8 cellular contexts compared by ENCODE assay signal in genomic region chr18:2656237-2657042, GRCh38. TPM values are rescaled to one million over a fixed set of nuclear protein-coding genes. Genes with fewer than 3 reads are reported as not detected.
DNase-seq lines count a peak whose midpoint lies in the region; ATAC-seq and TF ChIP-seq lines count a peak whose summit lies in the region.

No MANE protein-coding gene starts in this region.

- H3K4me2 ChIP-seq in PC-9 (peak overlapping the region; percentile 97), neuronal stem cell (ENCODE audit: insufficient read depth, low read length, poor library complexity, severe bottlenecking) (peak overlapping the region; percentile 96)

- H2BK120ac ChIP-seq in neuronal stem cell (ENCODE audit: low read depth, low read length): no peak overlapping the region

- TF ChIP-seq POLR2A in uterus (IDR thresholded peaks at IDR 0.05): no peak

- peak overlapping the region; percentile 53 for H3K4ac ChIP-seq in neuronal stem cell (ENCODE audit: low read length)

- H3K27me3 ChIP-seq in PC-9 (ENCODE audit: insufficient read depth, low read depth) (no peaks in the 10 kb centered on the region), neuronal stem cell (ENCODE audit: control insufficient read depth in 3 of 3, insufficient read depth in 3 of 3, low read depth in 1 of 3, low read length in 3 of 3) (peaks cover 0 to 12% (median 0%) of the 10 kb centered on the region in 3 experiments), uterus (no peaks in the 10 kb centered on the region)

- H4K91ac ChIP-seq in neuronal stem cell (ENCODE audit: low read depth, low read length, poor library complexity): no peak overlapping the region

- no peak overlapping the region for H2BK15ac ChIP-seq in neuronal stem cell (ENCODE audit: low read length)

- no peaks in the 10 kb centered on the region for H3K9me2 ChIP-seq in PC-9 (ENCODE audit: insufficient read depth)

- H3K36me3 ChIP-seq in PC-9 (ENCODE audit: low read depth) (no peaks in the 10 kb centered on the region), neuronal stem cell (replicated peaks in 1 of 2; ENCODE audit: control insufficient read depth in 2 of 2, insufficient read depth in 2 of 2, low read length in 2 of 2) (peaks cover 0 to 30% of the 10 kb centered on the region in 2 donors), uterus (no peaks in the 10 kb centered on the region)

- peaks cover 38% of the 10 kb centered on the region for H4K20me1 ChIP-seq in PC-9 (ENCODE audit: insufficient read depth)

- intact Hi-C loops in PC-9 (cut with micrococcal nuclease; ENCODE audit: unreplicated experiment) (no loop called here), uterus (cut with DNase I; ENCODE audit: low total_unique reads) (loop anchor here (5.0 to 10.0 kb wide), 2 partner anchors 84 to 248 kb away; partner anchors contain the start of genes METTL4 and NDC80)

- peak overlapping the region; percentile 74 for H3K4me3 ChIP-seq in PC-9
- H3K4me3 ChIP-seq in neuronal stem cell (ENCODE audit: low read length in 2 of 2): peak overlapping the region; percentile 59 to 99
- peak overlapping the region; percentile 93 to 99 for H3K4me3 ChIP-seq in uterus

- no peak for TF ChIP-seq CTCF in PC-9 (conservative IDR thresholded peaks at IDR 0.05)
- no peak for TF ChIP-seq CTCF in uterus (IDR thresholded peaks at IDR 0.05)

- peaks cover 11% of the 10 kb centered on the region for H3K79me1 ChIP-seq in neuronal stem cell (ENCODE audit: low read depth, low read length)

- peak; percentile 54 to 58 for DNase-seq in NOMO-1 (lab: John Stamatoyannopoulos, UW; ENCODE audit: unreplicated experiment in 2 of 2)
- DNase-seq in NOMO-1 treated with dmso at 0.1 percent for 144 hours (lab: John Stamatoyannopoulos, UW; ENCODE audit: unreplicated experiment): no peak
- peak in 1 of 2 experiments; percentile 35 for DNase-seq in PC-9
- peak in 3 of 4 experiments; percentile 24 to 31 (median 29) for DNase-seq in activated naive CD4-positive, alpha-beta T cell (lab: John Stamatoyannopoulos, UW)
- DNase-seq in foreskin melanocyte: peak; percentile 34
- no peak for DNase-seq in neuronal stem cell (ENCODE audit: low spot score)
- peak; percentile 40 to 47 for DNase-seq in uterus

- CTCF ChIA-PET in PC-9 (lab: Charles Lee): no interaction called here

- H3K23ac ChIP-seq in neuronal stem cell (ENCODE audit: low read depth, low read length, poor library complexity): peak overlapping the region; percentile 65

- H2BK5ac ChIP-seq in neuronal stem cell (ENCODE audit: low read length): peak overlapping the region; percentile 94

- ATAC-seq in HG03039 (IDR thresholded peaks at IDR 0.05; ENCODE audit: unreplicated experiment): peak; percentile 14

- H3K4me1 ChIP-seq in PC-9 (replicated peaks; ENCODE audit: insufficient read depth): peaks cover 50% of the 10 kb centered on the region
- peaks cover 2% of the 10 kb centered on the region in 2 donors for H3K4me1 ChIP-seq in neuronal stem cell (ENCODE audit: control insufficient read depth in 2 of 2, insufficient read depth in 1 of 2, low read depth in 1 of 2, low read length in 2 of 2)
- H3K4me1 ChIP-seq in uterus: peaks cover 0 to 6% of the 10 kb centered on the region in 2 donors

- H2AFZ ChIP-seq in PC-9 (peak overlapping the region; percentile 91), neuronal stem cell (ENCODE audit: low read length) (peak overlapping the region; percentile 97)

- H3K9me3 ChIP-seq in PC-9 (ENCODE audit: insufficient read depth, low read depth) (no peaks in the 10 kb centered on the region), neuronal stem cell (replicated peaks in 1 of 2; ENCODE audit: control insufficient read depth in 2 of 2, insufficient read depth in 1 of 2, low read depth in 1 of 2, low read length in 2 of 2) (peaks cover 0 to 14% of the 10 kb centered on the region in 2 donors), uterus (no peaks in the 10 kb centered on the region)

- H2BK12ac ChIP-seq in neuronal stem cell (ENCODE audit: low read length): peak overlapping the region; percentile 10

- H4K8ac ChIP-seq in neuronal stem cell (ENCODE audit: low read depth, low read length): no peak overlapping the region

- no peak overlapping the region for H2AK5ac ChIP-seq in neuronal stem cell (ENCODE audit: low read depth, low read length)

- POLR2A ChIA-PET in PC-9 (lab: Charles Lee; ENCODE audit: unreplicated experiment): interaction anchor here (0.6 to 0.7 kb wide), 7 partner anchors 9 to 1986 kb away, joined by 3 to 9 read pairs (median 3); no protein-coding TSS in a partner anchor

- 0 out of 2 replicates have a peak, but pooled peaks cover 11% of the 10 kb centered on the region for H3F3A ChIP-seq in PC-9 (ENCODE audit: insufficient read depth, low read depth)

- H3K9ac ChIP-seq in neuronal stem cell (ENCODE audit: low read depth, low read length, poor library complexity): peak overlapping the region; percentile 99

- BruUV-seq in PC-9 (replicated peaks; lab: Mats Ljungman, UMichigan): TSS peak; percentile 52

- H3K27ac ChIP-seq in PC-9 (peak overlapping the region; percentile 83), neuronal stem cell (replicated peaks; ENCODE audit: low read length) (peak overlapping the region; percentile 93), uterus (peak overlapping the region; percentile 98 to 100)

- peak overlapping the region; percentile 94 for H3K14ac ChIP-seq in neuronal stem cell (ENCODE audit: low read length)

- whole genome bisulfite sequencing in neuronal stem cell (ENCODE audit: extremely low coverage in 2 of 2, insufficient read length in 2 of 2, insufficient replicate concordance in 1 of 2), 2 donors: no CpG with 5 or more reads among the region's 50 CpGs

- peak overlapping the region; percentile 97 for H3K18ac ChIP-seq in neuronal stem cell (ENCODE audit: low read length)

- H3K79me2 ChIP-seq in PC-9 (ENCODE audit: low read depth): peaks cover 57% of the 10 kb centered on the region

RNA-seq across cellular contexts. Expression of gene SMCHD1, which starts 0.9 kb away (rescaled TPM):
- total RNA-seq in PC-9 (2021) (44.9 and 73.7 TPM in 2 replicates), uterus (100 to 1,000 TPM in 2 of 4 donors, 10 to 100 TPM in 2; 58.4 to 270 (median 98.6) TPM)
- polyA plus RNA-seq in neuronal stem cell (2013, experiment 1 of 2): 20.7 TPM
- 21.9 TPM for polyA plus RNA-seq in neuronal stem cell (2013, experiment 2 of 2)

Comparison
In these comparisons a context has a peak if more than half of its experiments do, and no peak if none do; other contexts are left out.
1. DNase-seq: peak in NOMO-1 (2 of 2), activated naive CD4-positive, alpha-beta T cell (3 of 4), foreskin melanocyte (single experiment) and uterus (2 of 2); none in NOMO-1 treated with dmso at 0.1 percent for 144 hours (single experiment) and neuronal stem cell (single experiment).
2. Peak in every context shown above with its lines, with median percentiles within 50 percentile points of each other: H3K27ac ChIP-seq and H3K4me3 ChIP-seq.